Comparison of ENCODE assay signal across 1 cellular context in genomic region chr12:89927226-89927698, GRCh38.
TF ChIP-seq lines count a peak whose summit lies in the region.

No MANE protein-coding gene starts in this region.

TF ChIP-seq in GM12878, 131 proteins besides CTCF, POLR2A, EP300 and RAD21 (continued from another document and continues in another):
- TF ChIP-seq MLLT1 (IDR thresholded peaks at IDR 0.05) (peak; percentile 35; the same call in 1 of the 2 replicates), RB1 (IDR thresholded peaks at IDR 0.05; ENCODE audit: borderline replicate concordance) (no peak; the same call in 1 of the 2 replicates), RELA (IDR thresholded peaks at IDR 0.05; ENCODE audit: borderline replicate concordance, partially characterized antibody) (no peak), TARDBP (IDR thresholded peaks at IDR 0.05; ENCODE audit: borderline replicate concordance) (no peak), CBX3 (IDR thresholded peaks at IDR 0.05; ENCODE audit: borderline replicate concordance, low read depth) (no peak), REST (IDR thresholded peaks at IDR 0.05; ENCODE audit: low read depth, low read length) (no peak), SKIL (IDR thresholded peaks at IDR 0.05; ENCODE audit: low read depth, poor library complexity, severe bottlenecking) (peak; percentile 88), ESRRA (IDR thresholded peaks at IDR 0.05; ENCODE audit: low read length) (no peak), IKZF2 (IDR thresholded peaks at IDR 0.05) (peak; percentile 82 to 88), POLR2AphosphoS5 (IDR thresholded peaks at IDR 0.05; ENCODE audit: low read length) (0 out of 2 replicates have a peak, but pooled peaks have one; percentile 16), ZBTB40 (IDR thresholded peaks at IDR 0.05; ENCODE audit: borderline replicate concordance) (no peak), FOXM1 (IDR thresholded peaks at IDR 0.05; ENCODE audit: low read depth, low read length) (peak; percentile 93), SMAD1 (IDR thresholded peaks at IDR 0.05; ENCODE audit: low read depth, partially characterized antibody) (peak; percentile 25), BHLHE40 (IDR thresholded peaks at IDR 0.05; ENCODE audit: borderline replicate concordance in 1 of 2, low read depth in 2 of 2, low read length in 1 of 2) (peak; percentile 42 to 48; a peak in 2 of 4 replicates), ZNF207 (IDR thresholded peaks at IDR 0.05; ENCODE audit: borderline replicate concordance) (no peak), ZZZ3 (IDR thresholded peaks at IDR 0.05; ENCODE audit: control insufficient read depth, insufficient read length, low read depth) (no peak), BRCA1 (IDR thresholded peaks at IDR 0.05; ENCODE audit: low read depth, low read length) (no peak), TBL1XR1 (IDR thresholded peaks at IDR 0.05; ENCODE audit: low read depth, low read length) (0 out of 2 replicates have a peak, but pooled peaks have one; percentile 30), PML (IDR thresholded peaks at IDR 0.05; ENCODE audit: low read length) (peak; percentile 69), YBX1 (IDR thresholded peaks at IDR 0.05) (no peak), MAX (IDR thresholded peaks at IDR 0.05; ENCODE audit: low read depth, low read length) (no peak), LARP7 (IDR thresholded peaks at IDR 0.05) (no peak), TCF12 (IDR thresholded peaks at IDR 0.05; ENCODE audit: low read depth, low read length) (0 out of 2 replicates have a peak, but pooled peaks have one; percentile 23), ASH2L (IDR thresholded peaks at IDR 0.05; ENCODE audit: borderline replicate concordance, low read depth) (no peak), HDAC2 (IDR thresholded peaks at IDR 0.05) (no peak), NKRF (conservative IDR thresholded peaks at IDR 0.05) (no peak; the same call in 1 of the 2 replicates), ATF7 (IDR thresholded peaks at IDR 0.05; ENCODE audit: low read depth) (peak; percentile 97), MEF2A (IDR thresholded peaks at IDR 0.05; ENCODE audit: insufficient read depth, low read depth, low read length) (peak; percentile 85), IRF3 (IDR thresholded peaks at IDR 0.05) (no peak), ZNF274 (IDR thresholded peaks at IDR 0.05; ENCODE audit: insufficient read depth, insufficient read length) (no peak), IKZF1 (conservative IDR thresholded peaks at IDR 0.05) (peak; percentile 71), GATAD2B (conservative IDR thresholded peaks at IDR 0.05; ENCODE audit: low read depth) (no peak), E2F4 (IDR thresholded peaks at IDR 0.05; ENCODE audit: low read depth, low read length) (no peak), SPI1 (IDR thresholded peaks at IDR 0.05; ENCODE audit: borderline replicate concordance, insufficient read depth, low read depth, low read length) (peak; percentile 100), ZBTB33 (IDR thresholded peaks at IDR 0.05) (no peak), ATF2 (IDR thresholded peaks at IDR 0.05; ENCODE audit: low read length) (peak; percentile 91), NFIC (IDR thresholded peaks at IDR 0.05; ENCODE audit: low read depth, low read length) (peak; percentile 90), CHD4 (IDR thresholded peaks at IDR 0.05) (no peak), CBFB (IDR thresholded peaks at IDR 0.05; ENCODE audit: low read depth) (no peak), SIX5 (IDR thresholded peaks at IDR 0.05; ENCODE audit: low read depth, low read length, severe bottlenecking) (no peak), MYC (IDR thresholded peaks at IDR 0.05; ENCODE audit: insufficient read depth, insufficient read length, insufficient replicate concordance, low read length, severe bottlenecking) (no peak)
